In the genomic region with DNA sequence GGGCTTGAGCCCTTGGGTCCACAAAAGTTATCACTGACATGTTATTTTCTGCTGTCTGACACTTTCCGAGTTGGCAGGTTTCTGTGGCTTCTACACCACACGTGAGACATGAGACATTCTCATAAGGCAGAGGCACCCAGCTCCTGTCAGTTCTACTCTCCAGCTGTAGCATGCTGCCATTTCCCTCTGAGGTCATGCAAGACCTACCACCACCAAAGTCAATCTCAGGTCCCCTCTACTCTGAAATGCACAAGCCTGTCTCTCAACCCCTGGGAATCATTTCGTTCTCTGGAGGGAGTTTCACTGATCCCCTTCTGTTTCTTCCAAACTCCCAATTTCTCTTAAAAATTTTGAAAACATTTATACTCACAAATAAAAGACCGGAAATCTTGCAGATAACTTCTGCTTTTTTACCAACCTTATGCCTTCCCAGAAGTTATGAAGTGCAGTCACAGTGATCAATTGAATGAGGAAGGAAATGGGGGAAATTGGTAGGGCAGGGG, we compare ENCODE assay signal across 8 cellular contexts. TPM values are rescaled to one million over a fixed set of nuclear protein-coding genes. Genes with fewer than 3 reads are reported as not detected.
A peak's percentile ranks its signal among the peaks of the same experiment; 100 is the strongest.
DNase-seq lines count a peak whose midpoint lies in the region; ATAC-seq, FAIRE-seq and TF ChIP-seq lines count a peak whose summit lies in the region.

No MANE protein-coding gene starts in this region.

- DNase-seq in GM13976 (ENCODE audit: low spot score) (peak; percentile 69), HL-60 (ENCODE audit: low read depth in 1 of 2, low spot score in 1 of 2) (peak; percentile 12 to 86), GM12878 (ENCODE audit: low read depth, low spot score) (peak; percentile 93), NCI-H226 (no peak), Karpas-422 (no peak), HT-29 (ENCODE audit: low spot score) (no peak)
- no peak for DNase-seq in activated CD4-positive, CD25-positive, alpha-beta regulatory T cell (lab: John Stamatoyannopoulos, UW)

- no peak for TF ChIP-seq CTCF in GM13976 (IDR thresholded peaks at IDR 0.05; ENCODE audit: borderline replicate concordance, control extremely low read depth, extremely low read depth, insufficient read depth, missing control alignments)
- no peak for TF ChIP-seq CTCF in HL-60 (IDR thresholded peaks at IDR 0.05; ENCODE audit: insufficient read depth, low read length)
- no peak for TF ChIP-seq CTCF in GM12878 (IDR thresholded peaks at IDR 0.05 in 2 of 3, conservative IDR thresholded peaks at IDR 0.05 in 1 of 3; ENCODE audit: control insufficient read depth in 2 of 3, extremely low read depth in 1 of 3, insufficient read depth in 1 of 3, low read depth in 3 of 3, low read length in 3 of 3)

- H2AFZ ChIP-seq in GM12878 (ENCODE audit: control insufficient read depth, low read depth, low read length), result peak overlapping the region; percentile 54
- H2AFZ ChIP-seq in Karpas-422 (ENCODE audit: low read length), result no peak overlapping the region

- H3K9me3 ChIP-seq in GM12878 (replicated peaks; ENCODE audit: control insufficient read depth, insufficient read depth, low read length) (peaks cover 5% of the 10 kb centered on the region; the same call in 2 of the 3 replicates), Karpas-422 (ENCODE audit: low read length) (no peaks in the 10 kb centered on the region)

- RAD21 ChIA-PET in GM12878 (lab: Charles Lee; ENCODE audit: unreplicated experiment), result interaction anchor here (1.0 to 7.3 kb wide), 5 partner anchors 9 to 93 kb away, joined by 3 to 67 read pairs (median 6); a partner anchor contains a TSS

- no peak for TF ChIP-seq RAD21 in GM12878 (IDR thresholded peaks at IDR 0.05; ENCODE audit: insufficient read depth, low read depth, low read length)

- TF ChIP-seq EP300 in GM12878 (IDR thresholded peaks at IDR 0.05; ENCODE audit: borderline replicate concordance in 1 of 2, control insufficient read depth in 1 of 2, low read depth in 2 of 2, low read length in 2 of 2), result peak; percentile 60 to 64; a peak in 2 of 4 replicates

- H3K36me3 ChIP-seq in GM12878 (ENCODE audit: control insufficient read depth in 2 of 2, insufficient read depth in 2 of 2, low read length in 1 of 2) (no peaks in the 10 kb centered on the region), Karpas-422 (ENCODE audit: insufficient read depth, low read length) (no peaks in the 10 kb centered on the region)

- POLR2A ChIA-PET in GM12878 (lab: Charles Lee), result no interaction called here

- no peak overlapping the region for H3K4me3 ChIP-seq in HL-60 (replicated peaks; ENCODE audit: insufficient read depth, low read length)
- no peak overlapping the region for H3K4me3 ChIP-seq in GM12878
- no peak overlapping the region for H3K4me3 ChIP-seq in Karpas-422 (ENCODE audit: low read length)

- peaks cover 40% of the 10 kb centered on the region for H3K4me1 ChIP-seq in GM12878 (ENCODE audit: control insufficient read depth, insufficient read depth, low read length)
- H3K4me1 ChIP-seq in Karpas-422 (ENCODE audit: low read length), result no peaks in the 10 kb centered on the region

- H3K27me3 ChIP-seq in HL-60 (ENCODE audit: insufficient read depth, poor library complexity, severe bottlenecking), result no peaks in the 10 kb centered on the region
- no peaks in the 10 kb centered on the region for H3K27me3 ChIP-seq in GM12878 (replicated peaks in 1 of 2; ENCODE audit: control insufficient read depth in 2 of 2, insufficient read depth in 2 of 2, low read length in 1 of 2)
- no peaks in the 10 kb centered on the region for H3K27me3 ChIP-seq in Karpas-422 (ENCODE audit: low read length)

- intact Hi-C loops in GM12878 (cut with micrococcal nuclease; ENCODE audit: unreplicated experiment), result loop anchor here (5.0 kb wide), 1 partner anchor 677 kb away; no protein-coding TSS in a partner anchor

- BruUV-seq in GM12878 (replicated peaks; lab: Mats Ljungman, UMichigan), result no TSS peak

- peak; percentile 95 for FAIRE-seq in GM12878 (lab: Jason Lieb, UNC)

- H3K9me2 ChIP-seq in Karpas-422 (replicated peaks; ENCODE audit: insufficient read depth, low read length), result no peaks in the 10 kb centered on the region

- SMC1A ChIA-PET in GM12878 (lab: Charles Lee; ENCODE audit: uncharacterized antibody, unreplicated experiment), result interaction anchor here (0.6 to 10.7 kb wide), 6 partner anchors 9 to 78 kb away, joined by 3 to 126 read pairs (median 3); no protein-coding TSS in a partner anchor

- in situ Hi-C loops in GM13976 (cut with MboI; ENCODE audit: low sequenced_read_pairs, unreplicated experiment), result no loop called here
- in situ Hi-C loops in GM12878 (cut with MboI), result loop anchor here (5.0 kb wide), 1 partner anchor 83 kb away; a partner anchor contains a TSS

- no peaks in the 10 kb centered on the region for H4K20me1 ChIP-seq in GM12878 (ENCODE audit: control insufficient read depth, insufficient read depth)
- H4K20me1 ChIP-seq in Karpas-422 (ENCODE audit: insufficient read depth, low read depth, low read length), result no peaks in the 10 kb centered on the region

- 0% methylated on average over 4 of the region's 4 CpGs for WGBS in GM12878 (ENCODE audit: insufficient coverage, insufficient replicate concordance, low lambda C conversion rate, missing lambda C conversion rate)

- TF ChIP-seq POLR2A in GM12878 (IDR thresholded peaks at IDR 0.05; ENCODE audit: low read depth, low read length), result peak; percentile 39; the same call in 1 of the 2 replicates

- H3K79me2 ChIP-seq in GM12878 (ENCODE audit: control insufficient read depth, insufficient read depth, low read length) (no peaks in the 10 kb centered on the region), Karpas-422 (ENCODE audit: low read length) (no peaks in the 10 kb centered on the region)

- peak overlapping the region; percentile 48 for H3K27ac ChIP-seq in HL-60 (replicated peaks)
- H3K27ac ChIP-seq in GM12878 (ENCODE audit: control insufficient read depth, insufficient read depth), result peak overlapping the region; percentile 86
- H3K27ac ChIP-seq in Karpas-422 (ENCODE audit: low read length), result no peak overlapping the region

- H3K9ac ChIP-seq in GM12878 (ENCODE audit: control insufficient read depth, insufficient read depth, low read length), result peak overlapping the region; percentile 10; the same call in 1 of the 2 replicates
- no peak overlapping the region for H3K9ac ChIP-seq in Karpas-422 (ENCODE audit: low read length)

- ATAC-seq in GM21526 (IDR thresholded peaks at IDR 0.05; ENCODE audit: low FRiP score, unreplicated experiment) (peak; percentile 91), GM12878 (peak; percentile 85)

- CTCF ChIA-PET in GM12878 (lab: Yijun Ruan, JAX), result interaction anchor here (1.6 to 3.3 kb wide), 2 partner anchors 40 to 84 kb away, joined by 13 to 17 read pairs; a partner anchor contains a TSS

- H3K4me2 ChIP-seq in GM12878 (ENCODE audit: control insufficient read depth, insufficient read depth) (peak overlapping the region; percentile 61), Karpas-422 (ENCODE audit: low read depth, low read length, poor library complexity, severe bottlenecking) (no peak overlapping the region)

TF ChIP-seq in GM12878, 131 proteins besides CTCF, POLR2A, EP300 and RAD21 (continues in another document):
- TF ChIP-seq PAX5 (IDR thresholded peaks at IDR 0.05; ENCODE audit: borderline replicate concordance, low read depth, low read length) (peak; percentile 85), CBFB (IDR thresholded peaks at IDR 0.05; ENCODE audit: low read depth) (peak; percentile 77), MEF2A (IDR thresholded peaks at IDR 0.05; ENCODE audit: insufficient read depth, low read depth, low read length) (no peak), TBL1XR1 (IDR thresholded peaks at IDR 0.05; ENCODE audit: low read depth, low read length) (0 out of 2 replicates have a peak, but pooled peaks have one; percentile 35), IRF4 (IDR thresholded peaks at IDR 0.05; ENCODE audit: low read depth, low read length) (peak; percentile 82; the same call in 1 of the 2 replicates), ZNF384 (IDR thresholded peaks at IDR 0.05; ENCODE audit: borderline replicate concordance, low read depth, low read length) (no peak), JUNB (IDR thresholded peaks at IDR 0.05) (peak; percentile 50), SP1 (IDR thresholded peaks at IDR 0.05; ENCODE audit: low read depth, low read length) (no peak), MEF2B (IDR thresholded peaks at IDR 0.05; ENCODE audit: partially characterized antibody, poor library complexity, severe bottlenecking) (peak; percentile 76)
- TF ChIP-seq, protein P1, sequence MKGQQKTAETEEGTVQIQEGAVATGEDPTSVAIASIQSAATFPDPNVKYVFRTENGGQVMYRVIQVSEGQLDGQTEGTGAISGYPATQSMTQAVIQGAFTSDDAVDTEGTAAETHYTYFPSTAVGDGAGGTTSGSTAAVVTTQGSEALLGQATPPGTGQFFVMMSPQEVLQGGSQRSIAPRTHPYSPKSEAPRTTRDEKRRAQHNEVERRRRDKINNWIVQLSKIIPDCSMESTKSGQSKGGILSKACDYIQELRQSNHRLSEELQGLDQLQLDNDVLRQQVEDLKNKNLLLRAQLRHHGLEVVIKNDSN (IDR thresholded peaks at IDR 0.05; ENCODE audit: borderline replicate concordance, extremely low read length, insufficient read depth, low read depth, low read length), result no peak
- TF ChIP-seq, protein P2, sequence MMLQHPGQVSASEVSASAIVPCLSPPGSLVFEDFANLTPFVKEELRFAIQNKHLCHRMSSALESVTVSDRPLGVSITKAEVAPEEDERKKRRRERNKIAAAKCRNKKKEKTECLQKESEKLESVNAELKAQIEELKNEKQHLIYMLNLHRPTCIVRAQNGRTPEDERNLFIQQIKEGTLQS (IDR thresholded peaks at IDR 0.05; ENCODE audit: borderline replicate concordance, extremely low read depth, low read depth, low read length), result no peak

RNA-seq across cellular contexts. Expression of a gene that starts 39.5 kb away (rescaled TPM):
- 117 and 119 TPM in 2 replicates for total RNA-seq in GM12878 (2013; cell fraction: nucleolus; rRNA removed)
- total RNA-seq in GM12878 (2014; rRNA removed), result 48.8 and 56.5 TPM in 2 replicates
- total RNA-seq in GM12878 (2014; rRNA removed; fragmentation: Illumina TruSeq; extraction: Trizol), result 46.1 and 55.3 TPM in 2 replicates
- total RNA-seq in GM12878 (2021), result 67.3 and 74.8 TPM in 2 replicates
- 75.4 TPM for polyA plus RNA-seq in GM12878 (2011; ENCODE audit: low read depth)
- 2.0 and 2.2 TPM in 2 replicates for polyA plus RNA-seq in GM12878 (2011; rRNA removed)
- polyA plus RNA-seq in GM12878 (2011; cell fraction: cytosol; rRNA removed), result 1.2 and 1.8 TPM in 2 replicates
- 4.1 and 6.6 TPM in 2 replicates for polyA plus RNA-seq in GM12878 (2011; cell fraction: nucleus; rRNA removed)
- 46.0 and 59.9 TPM in 2 replicates for polyA plus RNA-seq in GM12878 (2012)
- 72.8 and 102 TPM in 2 replicates for polyA plus RNA-seq in GM12878 (2014; fragmentation: Illumina TruSeq; extraction: Trizol)
- 10 to 100 TPM; 21.1 to 24.4 TPM for polyA plus RNA-seq in GM12878 (2014; fragmentation: Nextera tagmentation; extraction: Ambion mirVana)
- 43.7 and 52.3 TPM in 2 replicates for polyA plus RNA-seq in GM12878 (2014; rRNA removed)
- 10 to 100 TPM; 58.2 to 64.3 TPM for polyA plus RNA-seq in GM12878 (2016; fragmentation: Nextera tagmentation; extraction: Ambion mirVana)
- polyA minus RNA-seq in GM12878 (2011; rRNA and poly(A)+ RNA removed), result 0.93 and 1.5 TPM in 2 replicates
- polyA minus RNA-seq in GM12878 (2011; cell fraction: cytosol; rRNA and poly(A)+ RNA removed), result 0.73 and 0.94 TPM in 2 replicates
- 1.8 and 2.1 TPM in 2 replicates for polyA minus RNA-seq in GM12878 (2011; cell fraction: nucleus; rRNA and poly(A)+ RNA removed)
- 0.11 TPM in 1 of 2 replicates, not detected in the other for total RNA-seq in Karpas-422 (2014; rRNA removed; shearing (Covaris generic); ENCODE audit: low replicate concordance)
- total RNA-seq in HT-29 (2014; rRNA removed; shearing (Covaris generic)), result not detected in 2 replicates

Comparison
In these comparisons a context has a peak if more than half of its experiments do, and no peak if none do; other contexts are left out.
1. DNase-seq: peak in GM13976 (single experiment), HL-60 (2 of 2) and GM12878 (single experiment); none in NCI-H226 (single experiment), Karpas-422 (single experiment), HT-29 (single experiment) and activated CD4-positive, CD25-positive, alpha-beta regulatory T cell (0 of 4).
2. RNA of a gene that starts 39.5 kb away (total RNA-seq): 46.1 to 119 TPM in GM12878; 0.11 TPM in Karpas-422 and not detected in HT-29; every median in the first group is over 10 times any median in the second.